In genomic region chr3:141320399-141321108, GRCh38 we compare ENCODE assay signal across 1 cellular context.
TF ChIP-seq lines count a peak whose summit lies in the region.

No MANE protein-coding gene starts in this region.

TF ChIP-seq in GM23338, 12 proteins besides CTCF, POLR2A, EP300 and RAD21 (continued from another document):
- TF ChIP-seq JUNB (IDR thresholded peaks at IDR 0.05; ENCODE audit: unreplicated experiment) (no peak), NANOG (IDR thresholded peaks at IDR 0.05; ENCODE audit: borderline replicate concordance) (no peak), ZNF331 (CRISPR knock-in tag; IDR thresholded peaks at IDR 0.05; ENCODE audit: low read depth) (no peak), ZNF462 (CRISPR knock-in tag; IDR thresholded peaks at IDR 0.05) (no peak), EZH2phosphoT487 (IDR thresholded peaks at IDR 0.05; ENCODE audit: unreplicated experiment) (no peak), CREB1 (CRISPR knock-in tag; IDR thresholded peaks at IDR 0.05; ENCODE audit: low read depth) (no peak)
